ENCODE assay signal across 8 cellular contexts in genomic region chr17:74566132-74566753, GRCh38. TPM values are rescaled to one million over a fixed set of nuclear protein-coding genes. Genes with fewer than 3 reads are reported as not detected.
DNase-seq lines count a peak whose midpoint lies in the region; ATAC-seq and TF ChIP-seq lines count a peak whose summit lies in the region.

No MANE protein-coding gene starts in this region.

- H3K18ac ChIP-seq in mesendoderm (ENCODE audit: low read length): no peak overlapping the region

- H3K36me3 ChIP-seq in mesendoderm (ENCODE audit: control insufficient read depth, insufficient read depth, low read length): no peaks in the 10 kb centered on the region

- TF ChIP-seq CTCF in AG10803 (conservative IDR thresholded peaks at IDR 0.05; ENCODE audit: low read length) (peak; percentile 56), GM12874 (IDR thresholded peaks at IDR 0.05; ENCODE audit: insufficient read depth, low read depth, low read length) (peak; percentile 80), cardiac fibroblast (IDR thresholded peaks at IDR 0.05; ENCODE audit: low read depth, low read length) (peak; percentile 14)

- H4K8ac ChIP-seq in mesendoderm (ENCODE audit: low read depth, low read length): no peak overlapping the region

- no peak overlapping the region for H2BK5ac ChIP-seq in mesendoderm (ENCODE audit: low read length)

- H2BK120ac ChIP-seq in mesendoderm (ENCODE audit: low read depth, low read length): no peak overlapping the region

- no peak overlapping the region for H3K9ac ChIP-seq in mesendoderm (ENCODE audit: low read length)

- no peak overlapping the region for H3K23ac ChIP-seq in mesendoderm (ENCODE audit: low read length)

- no peak overlapping the region for H2BK15ac ChIP-seq in mesendoderm (replicated peaks; ENCODE audit: low read depth)

- no peaks in the 10 kb centered on the region for H3K79me1 ChIP-seq in mesendoderm (ENCODE audit: low read length)

- H3K4me3 ChIP-seq in AG10803 (ENCODE audit: low read length) (no peak overlapping the region), cardiac fibroblast (replicated peaks in 1 of 2; ENCODE audit: low read depth in 2 of 2, low read length in 2 of 2) (no peak overlapping the region), mesendoderm (ENCODE audit: low read length) (no peak overlapping the region)

- no peak overlapping the region for H4K5ac ChIP-seq in mesendoderm (ENCODE audit: low read length)

- H3K4me2 ChIP-seq in mesendoderm (ENCODE audit: low read length): no peak overlapping the region

- no peak for ATAC-seq in GM21825 (IDR thresholded peaks at IDR 0.05; ENCODE audit: unreplicated experiment)
- no peak for ATAC-seq in HG02759 (IDR thresholded peaks at IDR 0.05; ENCODE audit: unreplicated experiment)

- no peak overlapping the region for H3K27ac ChIP-seq in mesendoderm (ENCODE audit: low read depth, low read length)

- H3K79me2 ChIP-seq in mesendoderm (ENCODE audit: control insufficient read depth, insufficient read depth, low read length): no peaks in the 10 kb centered on the region

- WGBS in mesendoderm (ENCODE audit: extremely low coverage, insufficient coverage, low lambda C conversion rate): no CpG with 5 or more reads among the region's 9 CpGs

- no peak overlapping the region for H3K56ac ChIP-seq in mesendoderm (ENCODE audit: low read length)

- no peak overlapping the region for H3K4ac ChIP-seq in mesendoderm (ENCODE audit: low read depth, low read length)

- H3K27me3 ChIP-seq in mesendoderm (ENCODE audit: insufficient read depth, low read length, poor library complexity): no peaks in the 10 kb centered on the region

- DNase-seq in AG10803 (ENCODE audit: low read depth): peak; percentile 11
- DNase-seq in OCI-M1 (lab: John Stamatoyannopoulos, UW): peak; percentile 57
- DNase-seq in cardiac fibroblast (ENCODE audit: low read depth in 2 of 2): peak; percentile 5 to 53
- peak; percentile 70 for DNase-seq in mesendoderm
- no peak for DNase-seq in DMS79 treated with DMSO at 0.1 percent for 48 hours (lab: John Stamatoyannopoulos, UW)

- H2AK5ac ChIP-seq in mesendoderm (ENCODE audit: low read length): no peak overlapping the region

- H3K4me1 ChIP-seq in mesendoderm (ENCODE audit: control insufficient read depth, low read depth, low read length): peaks cover 2% of the 10 kb centered on the region

RNA-seq across cellular contexts. Expression of gene CD300H, which starts 1.1 kb away (rescaled TPM):
- not detected for polyA plus RNA-seq in mesendoderm (2013, experiment 1 of 2)
- not detected for polyA plus RNA-seq in mesendoderm (2013, experiment 2 of 2)

RNA-seq across cellular contexts. Expression of gene CD300C, which starts 20.3 kb away (rescaled TPM):
- not detected for polyA plus RNA-seq in mesendoderm (2013, experiment 1 of 2)
- polyA plus RNA-seq in mesendoderm (2013, experiment 2 of 2): not detected

RNA-seq across cellular contexts. Expression of gene CD300LD, which starts 25.8 kb away (rescaled TPM):
- polyA plus RNA-seq in mesendoderm (2013, experiment 1 of 2): not detected
- not detected for polyA plus RNA-seq in mesendoderm (2013, experiment 2 of 2)

RNA-seq across cellular contexts. Expression of gene CD300LB, which starts 35.0 kb away (rescaled TPM):
- not detected for polyA plus RNA-seq in mesendoderm (2013, experiment 1 of 2)
- not detected for polyA plus RNA-seq in mesendoderm (2013, experiment 2 of 2)

RNA-seq across cellular contexts. Expression of gene CD300E, which starts 57.3 kb away (rescaled TPM):
- polyA plus RNA-seq in mesendoderm (2013, experiment 1 of 2): 0.21 TPM
- 0.21 TPM for polyA plus RNA-seq in mesendoderm (2013, experiment 2 of 2)

Comparison
In these comparisons a context has a peak if more than half of its experiments do, and no peak if none do; other contexts are left out.
1. CTCF ChIP-seq: peak in every context shown above with its lines; median percentile 80 in GM12874; 56 in AG10803; 14 in cardiac fibroblast.